10 cellular contexts compared by ENCODE assay signal in genomic region chr15:66621491-66622467, GRCh38. TPM values are rescaled to one million over a fixed set of nuclear protein-coding genes. Genes with fewer than 3 reads are reported as not detected.
A peak's percentile ranks its signal among the peaks of the same experiment; 100 is the strongest.
DNase-seq lines count a peak whose midpoint lies in the region; ATAC-seq and TF ChIP-seq lines count a peak whose summit lies in the region.
"Had no signal": no experiment of that assay in that cellular context is flagged by ENCODE, and none has a peak within 500 bp of the region (broad histone marks: within the 10 kb centered on the region; RNA-seq: fewer than 3 reads in every experiment).

No MANE protein-coding gene starts in this region.

- intact Hi-C loops in mammary epithelial cell (cut with micrococcal nuclease) = no loop called here

- H3K9me2 ChIP-seq in GM23338 (ENCODE audit: insufficient read depth) = no peaks in the 10 kb centered on the region; the same call in 1 of the 2 replicates

- no peak overlapping the region for H3K9ac ChIP-seq in mammary epithelial cell (ENCODE audit: insufficient read depth, low read length)
- H3K9ac ChIP-seq in skeletal muscle tissue (ENCODE audit: low read depth in 1 of 3, low read length in 3 of 3) = peak overlapping the region; percentile 23 to 68 (median 57)

- peaks cover 26% of the 10 kb centered on the region for H3K27me3 Mint-ChIP-seq in GM23338 (ENCODE audit: insufficient read depth, low read depth, poor library complexity)
- peaks cover 25% of the 10 kb centered on the region for H3K27me3 Mint-ChIP-seq in activated CD8-positive, alpha-beta T cell treated with anti-CD3 and anti-CD28 coated beads, Interleukin-2, amount 10 ng/mL, durations not matched to agents 7 days and 5 days (ENCODE audit: low read depth)

- peaks cover 57% of the 10 kb centered on the region for H3K4me1 ChIP-seq in GM23338 (ENCODE audit: insufficient read depth)
- H3K4me1 ChIP-seq in mammary epithelial cell (ENCODE audit: insufficient read depth, low read length) = peaks cover 4% of the 10 kb centered on the region
- H3K4me1 ChIP-seq in skeletal muscle tissue (ENCODE audit: control insufficient read depth in 3 of 3, insufficient read depth in 3 of 3, low read length in 3 of 3) = peaks cover 8 to 29% (median 20%) of the 10 kb centered on the region in 3 donors

- POLR2A ChIA-PET in activated CD8-positive, alpha-beta T cell treated with anti-CD3 and anti-CD28 coated beads, Interleukin-2, amount 10 ng/mL, durations not matched to agents 7 days and 5 days (lab: Charles Lee) = no interaction called here

- BruUV-seq in mammary epithelial cell (replicated peaks; lab: Mats Ljungman, UMichigan) = no TSS peak

- no peak for TF ChIP-seq CTCF in GM23338 (conservative IDR thresholded peaks at IDR 0.05; ENCODE audit: low read depth in 2 of 2)
- no peak for TF ChIP-seq CTCF in mammary epithelial cell (conservative IDR thresholded peaks at IDR 0.05 in 1 of 2, IDR thresholded peaks at IDR 0.05 in 1 of 2; ENCODE audit: extremely low read depth in 1 of 2, insufficient read depth in 1 of 2, low read depth in 1 of 2, low read length in 2 of 2)

- H3K27ac ChIP-seq in GM23338 (ENCODE audit: low read depth) (0 out of 2 replicates have a peak overlapping the region, but pooled peaks have one; percentile 61), mammary epithelial cell (ENCODE audit: insufficient read depth, low read depth, low read length) (no peak overlapping the region), skeletal muscle tissue (ENCODE audit: low read depth, low read length) (no peak overlapping the region)

- H3K4me2 ChIP-seq in GM23338 = peak overlapping the region; percentile 80
- H3K4me2 ChIP-seq in mammary epithelial cell (ENCODE audit: insufficient read depth, low read depth, low read length) = peak overlapping the region; percentile 30

- peak overlapping the region; percentile 49 for H3K4me3 Mint-ChIP-seq in GM23338
- no peak overlapping the region for H3K4me3 Mint-ChIP-seq in activated CD8-positive, alpha-beta T cell treated with anti-CD3 and anti-CD28 coated beads, Interleukin-2, amount 10 ng/mL, durations not matched to agents 7 days and 5 days

- H3K79me2 ChIP-seq in GM23338 (replicated peaks; ENCODE audit: insufficient read depth) (no peaks in the 10 kb centered on the region), mammary epithelial cell (ENCODE audit: insufficient read depth, low read length) (no peaks in the 10 kb centered on the region)

- dilution Hi-C loops in mammary epithelial cell (cut with HindIII; ENCODE audit: low sequenced_read_pairs) = no loop called here

- peaks cover 65% of the 10 kb centered on the region for H3K4me1 Mint-ChIP-seq in GM23338
- H3K4me1 Mint-ChIP-seq in activated CD8-positive, alpha-beta T cell treated with anti-CD3 and anti-CD28 coated beads, Interleukin-2, amount 10 ng/mL, durations not matched to agents 7 days and 5 days (ENCODE audit: low read depth) = peaks cover 14% of the 10 kb centered on the region

- DNase-seq in GM23338 (ENCODE audit: low spot score) (peak; percentile 89), mammary epithelial cell (no peak), iPS-NIHi7 (ENCODE audit: extremely low spot score) (peak; percentile 61), MV-4-11 (lab: John Stamatoyannopoulos, UW) (no peak), COR-L47 (lab: John Stamatoyannopoulos, UW) (no peak)
- no peak for DNase-seq in activated naive CD4-positive, alpha-beta T cell (lab: John Stamatoyannopoulos, UW)
- DNase-seq in activated CD8-positive, alpha-beta T cell treated with anti-CD3 and anti-CD28 coated beads, Interleukin-2, amount 10 ng/mL, durations not matched to agents 7 days and 5 days = no peak
- DNase-seq: GOT3, NCI-H2171 treated with DMSO at 0.1 percent for 48 hours had no signal

- no peaks in the 10 kb centered on the region for H3K9me3 Mint-ChIP-seq in GM23338
- no peaks in the 10 kb centered on the region for H3K9me3 Mint-ChIP-seq in activated CD8-positive, alpha-beta T cell treated with anti-CD3 and anti-CD28 coated beads, Interleukin-2, amount 10 ng/mL, durations not matched to agents 7 days and 5 days (ENCODE audit: insufficient read depth)

- H3K27me3 ChIP-seq in GM23338 (ENCODE audit: insufficient read depth) = 0 out of 2 replicates have a peak, but pooled peaks cover 6% of the 10 kb centered on the region
- H3K27me3 ChIP-seq in mammary epithelial cell (ENCODE audit: insufficient read depth, low read length) = peaks cover 11% of the 10 kb centered on the region
- peaks cover 18 to 23% (median 18%) of the 10 kb centered on the region in 3 donors for H3K27me3 ChIP-seq in skeletal muscle tissue (ENCODE audit: control insufficient read depth in 3 of 3, insufficient read depth in 3 of 3, low read length in 3 of 3)

- H3K36me3 ChIP-seq in GM23338 (ENCODE audit: insufficient read depth) (no peaks in the 10 kb centered on the region), mammary epithelial cell (ENCODE audit: insufficient read depth, low read length) (no peaks in the 10 kb centered on the region), skeletal muscle tissue (ENCODE audit: control insufficient read depth in 3 of 3, insufficient read depth in 3 of 3, low read length in 3 of 3) (no peaks in the 10 kb centered on the region)

- ATAC-seq in GM23338 = peak; percentile 56
- no peak for ATAC-seq in activated CD8-positive, alpha-beta T cell treated with anti-CD3 and anti-CD28 coated beads, Interleukin-2, amount 10 ng/mL, durations not matched to agents 7 days and 5 days

- H3K36me3 Mint-ChIP-seq in GM23338 (ENCODE audit: low read depth) = no peaks in the 10 kb centered on the region
- no peaks in the 10 kb centered on the region for H3K36me3 Mint-ChIP-seq in activated CD8-positive, alpha-beta T cell treated with anti-CD3 and anti-CD28 coated beads, Interleukin-2, amount 10 ng/mL, durations not matched to agents 7 days and 5 days (ENCODE audit: low read depth)

- H3K27ac Mint-ChIP-seq in GM23338 = peak overlapping the region; percentile 70; the same call in 1 of the 2 replicates
- no peak overlapping the region for H3K27ac Mint-ChIP-seq in activated CD8-positive, alpha-beta T cell treated with anti-CD3 and anti-CD28 coated beads, Interleukin-2, amount 10 ng/mL, durations not matched to agents 7 days and 5 days

- 0 out of 2 replicates have a peak overlapping the region, but pooled peaks have one; percentile 53 for H2AFZ ChIP-seq in GM23338
- peak overlapping the region; percentile 61 for H2AFZ ChIP-seq in mammary epithelial cell (ENCODE audit: low read depth, low read length)

- no peaks in the 10 kb centered on the region for H4K20me1 ChIP-seq in GM23338 (replicated peaks; ENCODE audit: insufficient read depth)
- H4K20me1 ChIP-seq in mammary epithelial cell (ENCODE audit: insufficient read depth, low read length) = no peaks in the 10 kb centered on the region

- H3F3A ChIP-seq in GM23338 (replicated peaks; ENCODE audit: low read depth) = peaks cover 12% of the 10 kb centered on the region; the same call in 1 of the 2 replicates

- 0% methylated on average over 1 of the region's 75 CpGs for WGBS in mammary epithelial cell (ENCODE audit: low coverage, missing lambda C conversion rate)

- CTCF ChIA-PET in mammary epithelial cell (lab: Charles Lee; ENCODE audit: low non-redundant PET) = no interaction called here
- CTCF ChIA-PET in activated CD8-positive, alpha-beta T cell treated with anti-CD3 and anti-CD28 coated beads, Interleukin-2, amount 10 ng/mL, durations not matched to agents 7 days and 5 days (lab: Charles Lee) = interaction anchor here (1.3 to 1.8 kb wide), 2 partner anchors 157 to 230 kb away, joined by 3 to 11 read pairs; no protein-coding TSS in a partner anchor

- H3K9me3 ChIP-seq in mammary epithelial cell (replicated peaks; ENCODE audit: insufficient read depth, low read length) = no peaks in the 10 kb centered on the region
- no peaks in the 10 kb centered on the region for H3K9me3 ChIP-seq in skeletal muscle tissue (ENCODE audit: control insufficient read depth in 3 of 3, low read length in 3 of 3)

- in situ Hi-C loops in mammary epithelial cell (cut with MboI; ENCODE audit: low sequenced_read_pairs in 2 of 2) = no loop called here

- peak overlapping the region; percentile 54 for H3K4me3 ChIP-seq in GM23338
- no peak overlapping the region for H3K4me3 ChIP-seq in mammary epithelial cell (replicated peaks in 1 of 3; ENCODE audit: insufficient read depth in 1 of 3, low read depth in 2 of 3, low read length in 3 of 3)
- H3K4me3 ChIP-seq in skeletal muscle tissue (ENCODE audit: low read length in 3 of 3) = peak overlapping the region in 2 of 3 donors; percentile 52 to 56

TF ChIP-seq in GM23338, 12 proteins besides CTCF, POLR2A, EP300 and RAD21 (continues in another document):
- TF ChIP-seq NANOG (IDR thresholded peaks at IDR 0.05; ENCODE audit: borderline replicate concordance) = no peak

RNA-seq across cellular contexts. Expression of gene LCTL, which starts 56.0 kb away (rescaled TPM):
- 2.9 and 5.6 TPM in 2 replicates for total RNA-seq in GM23338 (2014; rRNA removed; shearing (Covaris generic))
- polyA plus RNA-seq in GM23338 (2016; fragmentation: Nextera tagmentation; extraction: Ambion mirVana) (2.3 and 3.2 TPM in 2 replicates), mammary epithelial cell (2.2 TPM)
- total RNA-seq in mammary epithelial cell (1 to 10 TPM in 1 of 2 donors, not detected in 1; 1.8 TPM), skeletal muscle tissue (not detected)
- polyA minus RNA-seq in mammary epithelial cell = not detected
- total RNA-seq in activated CD8-positive, alpha-beta T cell treated with anti-CD3 and anti-CD28 coated beads, Interleukin-2, amount 10 ng/mL, durations not matched to agents 7 days and 5 days = not detected

Comparison
In these comparisons a context has a peak if more than half of its experiments do, and no peak if none do; other contexts are left out.
1. DNase-seq: peak in GM23338 (single experiment) and iPS-NIHi7 (single experiment); none in mammary epithelial cell (single experiment), MV-4-11 (single experiment), COR-L47 (single experiment), activated naive CD4-positive, alpha-beta T cell (0 of 4) and activated CD8-positive, alpha-beta T cell treated with anti-CD3 and anti-CD28 coated beads, Interleukin-2, amount 10 ng/mL, durations not matched to agents 7 days and 5 days (single experiment).
2. H3K4me3 ChIP-seq: peak in GM23338 (single experiment) and skeletal muscle tissue (2 of 3); none in mammary epithelial cell (0 of 3).